ENCODE assay signal across 23 cellular contexts in the genomic region with DNA sequence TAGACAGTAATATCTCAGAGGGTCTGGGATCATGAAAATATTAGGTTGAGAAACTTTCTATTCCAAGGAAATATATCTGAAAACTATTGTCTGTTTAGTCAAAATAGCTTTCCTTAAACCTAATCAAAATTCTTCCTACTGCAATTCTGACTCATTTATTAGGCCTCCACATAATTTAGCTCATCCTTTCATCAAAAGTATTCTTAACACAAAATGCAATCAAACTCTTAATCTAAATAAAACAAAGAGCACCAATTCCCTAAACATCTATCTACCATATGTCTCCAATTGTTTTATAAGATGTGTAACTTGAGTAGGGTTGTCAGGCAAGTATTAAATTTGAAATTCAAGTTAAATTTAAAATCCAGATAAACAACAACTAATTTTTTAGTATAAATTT.
DNase-seq lines count a peak whose midpoint lies in the region; ATAC-seq and TF ChIP-seq lines count a peak whose summit lies in the region.
"Had no signal": no experiment of that assay in that cellular context is flagged by ENCODE, and none has a peak within 500 bp of the region (broad histone marks: within the 10 kb centered on the region; RNA-seq: fewer than 3 reads in every experiment).

No MANE protein-coding gene starts in this region.

- H3K9ac ChIP-seq in GM23248 = no peak overlapping the region
- no peak overlapping the region for H3K9ac ChIP-seq in adipocyte (ENCODE audit: low read length)

- no peak overlapping the region for H2AFZ ChIP-seq in GM23248

- H3K4me2 ChIP-seq in GM23248 (ENCODE audit: unreplicated experiment) = peak overlapping the region; percentile 49

- H3F3A ChIP-seq in GM23248 (ENCODE audit: insufficient read depth) = peaks cover 13% of the 10 kb centered on the region; the same call in 1 of the 2 replicates

- H3K9me3 Mint-ChIP-seq in mesothelial cell of epicardium = peaks cover 21% of the 10 kb centered on the region
- H3K9me3 Mint-ChIP-seq: T-helper 1 cell treated with Interleukin-12 subunit alpha and Interleukin-12 subunit beta and Interleukin-4 antibody, amounts not matched to agents 30 μg/mL and 1 μg/mL, for 36 hours had no signal

- H3K4me1 Mint-ChIP-seq in mesothelial cell of epicardium = peaks cover 53% of the 10 kb centered on the region

- peak overlapping the region; percentile 45 for H3K27ac Mint-ChIP-seq in mesothelial cell of epicardium
- H3K27ac Mint-ChIP-seq: T-helper 1 cell treated with Interleukin-12 subunit alpha and Interleukin-12 subunit beta and Interleukin-4 antibody, amounts not matched to agents 30 μg/mL and 1 μg/mL, for 36 hours had no signal

- H3K9me3 ChIP-seq in GM23248 (ENCODE audit: low read depth) (no peaks in the 10 kb centered on the region), adipocyte (ENCODE audit: control insufficient read depth, low read length) (no peaks in the 10 kb centered on the region), right atrium auricular region (no peaks in the 10 kb centered on the region)
- H3K9me3 ChIP-seq: BE2C had no signal

- H3K27me3 ChIP-seq in GM23248 (replicated peaks; ENCODE audit: insufficient read depth) (no peaks in the 10 kb centered on the region), adipocyte (replicated peaks; ENCODE audit: control insufficient read depth, insufficient read depth, low read length) (no peaks in the 10 kb centered on the region), right atrium auricular region (no peaks in the 10 kb centered on the region), H7 (ENCODE audit: control insufficient read depth, insufficient read depth, low read length) (no peaks in the 10 kb centered on the region)
- H3K27me3 ChIP-seq: BE2C had no signal

- ATAC-seq in GM18873 (IDR thresholded peaks at IDR 0.05; ENCODE audit: low FRiP score, unreplicated experiment) = no peak

- H3K4me1 ChIP-seq in GM23248 (ENCODE audit: insufficient read depth) = peaks cover 37% of the 10 kb centered on the region
- peaks cover 6% of the 10 kb centered on the region for H3K4me1 ChIP-seq in adipocyte (ENCODE audit: control insufficient read depth, insufficient read depth, low read length)
- H3K4me1 ChIP-seq in right atrium auricular region = no peaks in the 10 kb centered on the region
- H3K4me1 ChIP-seq: BE2C had no signal

- H3K4me3 ChIP-seq in GM23248 (no peak overlapping the region), adipocyte (ENCODE audit: low read length) (no peak overlapping the region), right atrium auricular region (no peak overlapping the region), H7 (ENCODE audit: insufficient read depth, low read depth, low read length) (no peak overlapping the region)

- H4K20me1 ChIP-seq in GM23248 (ENCODE audit: insufficient read depth) = no peaks in the 10 kb centered on the region

- H3K36me3 Mint-ChIP-seq in mesothelial cell of epicardium = peaks cover 2% of the 10 kb centered on the region

- DNase-seq in EH (ENCODE audit: low read depth) (peak; percentile 58), GM23248 (peak; percentile 30), adipocyte (ENCODE audit: low read depth) (peak; percentile 5), mesothelial cell of epicardium (ENCODE audit: low spot score in 2 of 2, unreplicated experiment in 2 of 2) (no peak), right atrium auricular region (ENCODE audit: low spot score) (no peak), H7 (no peak)
- DNase-seq in activated CD4-positive, alpha-beta T cell treated with anti-CD3 and anti-CD28 coated beads for 4 hours = no peak
- DNase-seq: BE2C, Calu3, DMS79 treated with DMSO at 0.1 percent for 48 hours, KBM-7, MM.1S, NCI-H1048, NCI-H1417, NCI-H1694, NCI-H2081, NCI-H524 treated with DMSO at 0.1 percent for 48 hours, NCI-H774, SHP77, SW 1271 had no signal

- in situ Hi-C loops in GM23248 (cut with MboI) = no loop called here

- TF ChIP-seq CTCF in mesothelial cell of epicardium (IDR thresholded peaks at IDR 0.05; ENCODE audit: unreplicated experiment) = no peak
- no peak for TF ChIP-seq CTCF in right atrium auricular region (IDR thresholded peaks at IDR 0.05)

- H3K27me3 Mint-ChIP-seq in mesothelial cell of epicardium (ENCODE audit: low read depth) = no peaks in the 10 kb centered on the region

- H3K9me2 ChIP-seq in GM23248 (ENCODE audit: insufficient read depth) = no peaks in the 10 kb centered on the region

- no peaks in the 10 kb centered on the region for H3K79me2 ChIP-seq in GM23248 (ENCODE audit: insufficient read depth)

- H3K27ac ChIP-seq in GM23248 (peak overlapping the region; percentile 15), right atrium auricular region (no peak overlapping the region)
- H3K27ac ChIP-seq: RWPE1 had no signal

- H3K36me3 ChIP-seq in GM23248 (ENCODE audit: low read depth) (no peaks in the 10 kb centered on the region), adipocyte (ENCODE audit: control insufficient read depth, insufficient read depth, low read length, severe bottlenecking) (no peaks in the 10 kb centered on the region), right atrium auricular region (no peaks in the 10 kb centered on the region), H7 (replicated peaks; ENCODE audit: control insufficient read depth, insufficient read depth, low read length) (no peaks in the 10 kb centered on the region)
- H3K36me3 ChIP-seq: BE2C had no signal

- no peak overlapping the region for H3K4me3 Mint-ChIP-seq in mesothelial cell of epicardium
- H3K4me3 Mint-ChIP-seq: T-helper 1 cell treated with Interleukin-12 subunit alpha and Interleukin-12 subunit beta and Interleukin-4 antibody, amounts not matched to agents 30 μg/mL and 1 μg/mL, for 36 hours had no signal

Comparison
In these comparisons a context has a peak if more than half of its experiments do, and no peak if none do; other contexts are left out.
1. DNase-seq: peak in EH (single experiment), GM23248 (single experiment) and adipocyte (single experiment); none in mesothelial cell of epicardium (0 of 2), right atrium auricular region (single experiment), H7 (single experiment) and activated CD4-positive, alpha-beta T cell treated with anti-CD3 and anti-CD28 coated beads for 4 hours (0 of 2).